1 cellular context compared by ENCODE assay signal in the genomic region with DNA sequence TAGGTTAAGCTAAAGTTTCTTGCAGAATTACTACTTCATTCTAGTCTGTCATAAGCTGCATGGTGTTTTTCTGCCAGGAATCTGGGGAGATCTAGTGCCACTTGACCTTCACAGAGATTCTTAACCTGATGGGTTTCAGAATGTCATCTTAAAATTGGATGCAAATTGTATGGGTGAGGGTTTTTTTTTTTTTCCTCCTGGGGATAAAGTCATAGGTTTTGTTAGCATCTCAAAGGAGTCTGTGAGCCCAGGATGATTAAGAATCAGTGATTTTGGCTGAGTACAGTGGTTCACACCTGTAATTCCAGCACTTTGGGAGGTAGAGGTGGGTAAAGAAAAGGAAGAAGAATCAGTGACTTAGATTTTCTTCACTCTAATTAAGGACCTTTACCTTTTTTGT.
TF ChIP-seq lines count a peak whose summit lies in the region.

No MANE protein-coding gene starts in this region.

TF ChIP-seq in GM12878, 131 proteins besides CTCF, POLR2A, EP300 and RAD21:
- TF ChIP-seq HCFC1 (IDR thresholded peaks at IDR 0.05; ENCODE audit: low read length), result no peak
- TF ChIP-seq BHLHE40 (IDR thresholded peaks at IDR 0.05; ENCODE audit: borderline replicate concordance in 1 of 2, low read depth in 2 of 2, low read length in 1 of 2), result no peak
- TF ChIP-seq FOXM1 (IDR thresholded peaks at IDR 0.05; ENCODE audit: low read depth, low read length), result no peak
- no peak for TF ChIP-seq GATAD2B (conservative IDR thresholded peaks at IDR 0.05; ENCODE audit: low read depth)
- peak; percentile 57; the same call in 1 of the 2 replicates for TF ChIP-seq NR2F1 (conservative IDR thresholded peaks at IDR 0.05)
- TF ChIP-seq SUZ12 (IDR thresholded peaks at IDR 0.05; ENCODE audit: unreplicated experiment), result no peak
- TF ChIP-seq CREM (IDR thresholded peaks at IDR 0.05; ENCODE audit: low read depth), result no peak
- TF ChIP-seq SRF (IDR thresholded peaks at IDR 0.05; ENCODE audit: low read depth in 2 of 2, low read length in 2 of 2), result no peak
- no peak for TF ChIP-seq MTA2 (IDR thresholded peaks at IDR 0.05; ENCODE audit: low read depth)
TF ChIP-seq in GM12878: peak in this region for 1.
